Comparison of ENCODE assay signal across 9 cellular contexts in genomic region chr1:23930861-23931471, GRCh38. TPM values are rescaled to one million over a fixed set of nuclear protein-coding genes. Genes with fewer than 3 reads are reported as not detected.
A peak's percentile ranks its signal among the peaks of the same experiment; 100 is the strongest.
DNase-seq lines count a peak whose midpoint lies in the region; ATAC-seq and TF ChIP-seq lines count a peak whose summit lies in the region.
"Had no signal": no experiment of that assay in that cellular context is flagged by ENCODE, and none has a peak within 500 bp of the region (broad histone marks: within the 10 kb centered on the region; RNA-seq: fewer than 3 reads in every experiment).

No MANE protein-coding gene starts in this region.

- no peaks in the 10 kb centered on the region for H3K27me3 Mint-ChIP-seq in activated T-cell treated with anti-CD3 and anti-CD28 coated beads, Interleukin-2, amount 50 U/mL, for 72 hours (ENCODE audit: low read depth)

- H3K9me3 Mint-ChIP-seq in activated T-cell treated with anti-CD3 and anti-CD28 coated beads, Interleukin-2, amount 50 U/mL, for 72 hours = no peaks in the 10 kb centered on the region

- H3K4me3 Mint-ChIP-seq in activated T-cell treated with anti-CD3 and anti-CD28 coated beads, Interleukin-2, amount 50 U/mL, for 72 hours = no peak overlapping the region
- H3K4me3 Mint-ChIP-seq: WTC11 had no signal

- no peak for ATAC-seq in activated T-cell treated with anti-CD3 and anti-CD28 coated beads, Interleukin-2, amount 50 U/mL, for 72 hours (replicated peaks in 1 of 2)
- no peak for ATAC-seq in HG03045 (IDR thresholded peaks at IDR 0.05; ENCODE audit: unreplicated experiment)
- ATAC-seq: WTC11 had no signal

- no peaks in the 10 kb centered on the region for H3K36me3 Mint-ChIP-seq in activated T-cell treated with anti-CD3 and anti-CD28 coated beads, Interleukin-2, amount 50 U/mL, for 72 hours (ENCODE audit: insufficient read depth in 2 of 2)

- no peaks in the 10 kb centered on the region for H3K4me1 Mint-ChIP-seq in activated T-cell treated with anti-CD3 and anti-CD28 coated beads, Interleukin-2, amount 50 U/mL, for 72 hours (ENCODE audit: low read depth)

- no peak overlapping the region for H3K27ac Mint-ChIP-seq in activated T-cell treated with anti-CD3 and anti-CD28 coated beads, Interleukin-2, amount 50 U/mL, for 72 hours
- H3K27ac Mint-ChIP-seq: WTC11 had no signal

- DNase-seq in AG09319 (ENCODE audit: extremely low read depth, low read depth) (peak; percentile 67), M059J (ENCODE audit: low read depth) (peak; percentile 39), epidermal melanocyte (ENCODE audit: insufficient read length, low spot score) (peak; percentile 48), non-pigmented ciliary epithelial cell (ENCODE audit: low read depth) (peak; percentile 51), NCI-H2029 treated with DMSO at 0.1 percent for 48 hours (lab: John Stamatoyannopoulos, UW) (no peak)
- DNase-seq in activated effector memory CD4-positive, alpha-beta T cell treated with anti-CD3 and anti-CD28 coated beads, Interleukin-2, amount 50 U/mL, for 16 hours = no peak
- no peak for DNase-seq in activated T-cell treated with anti-CD3 and anti-CD28 coated beads, Interleukin-2, amount 50 U/mL, for 72 hours

- no peak for TF ChIP-seq CTCF in AG09319 (IDR thresholded peaks at IDR 0.05; ENCODE audit: low read depth, low read length)

RNA-seq across cellular contexts. Expression of gene CNR2, which starts 17.8 kb away (rescaled TPM):
- total RNA-seq in M059J (2014; rRNA removed; shearing (Covaris generic)) = not detected in 2 replicates
- total RNA-seq in activated T-cell treated with anti-CD3 and anti-CD28 coated beads, Interleukin-2, amount 50 U/mL, for 72 hours = under 1 TPM; 0.35 to 0.72 TPM
- total RNA-seq: WTC11 had no signal

RNA-seq across cellular contexts. Expression of gene PNRC2, which starts 28.7 kb away (rescaled TPM):
- total RNA-seq in M059J (2014; rRNA removed; shearing (Covaris generic)) = 89.5 and 148 TPM in 2 replicates
- total RNA-seq in activated T-cell treated with anti-CD3 and anti-CD28 coated beads, Interleukin-2, amount 50 U/mL, for 72 hours = 100 to 1,000 TPM; 187 to 196 TPM

RNA-seq across cellular contexts. Expression of gene SRSF10, which starts 49.2 kb away (rescaled TPM):
- total RNA-seq in M059J (2014; rRNA removed; shearing (Covaris generic)) = 74.6 and 108 TPM in 2 replicates
- 100 to 1,000 TPM; 217 to 264 TPM for total RNA-seq in activated T-cell treated with anti-CD3 and anti-CD28 coated beads, Interleukin-2, amount 50 U/mL, for 72 hours

Comparison
In these comparisons a context has a peak if more than half of its experiments do, and no peak if none do; other contexts are left out.
1. DNase-seq: peak in AG09319 (single experiment), M059J (single experiment), epidermal melanocyte (single experiment) and non-pigmented ciliary epithelial cell (single experiment); none in NCI-H2029 treated with DMSO at 0.1 percent for 48 hours (single experiment), activated effector memory CD4-positive, alpha-beta T cell treated with anti-CD3 and anti-CD28 coated beads, Interleukin-2, amount 50 U/mL, for 16 hours (single experiment) and activated T-cell treated with anti-CD3 and anti-CD28 coated beads, Interleukin-2, amount 50 U/mL, for 72 hours (0 of 2).